In the genomic region with DNA sequence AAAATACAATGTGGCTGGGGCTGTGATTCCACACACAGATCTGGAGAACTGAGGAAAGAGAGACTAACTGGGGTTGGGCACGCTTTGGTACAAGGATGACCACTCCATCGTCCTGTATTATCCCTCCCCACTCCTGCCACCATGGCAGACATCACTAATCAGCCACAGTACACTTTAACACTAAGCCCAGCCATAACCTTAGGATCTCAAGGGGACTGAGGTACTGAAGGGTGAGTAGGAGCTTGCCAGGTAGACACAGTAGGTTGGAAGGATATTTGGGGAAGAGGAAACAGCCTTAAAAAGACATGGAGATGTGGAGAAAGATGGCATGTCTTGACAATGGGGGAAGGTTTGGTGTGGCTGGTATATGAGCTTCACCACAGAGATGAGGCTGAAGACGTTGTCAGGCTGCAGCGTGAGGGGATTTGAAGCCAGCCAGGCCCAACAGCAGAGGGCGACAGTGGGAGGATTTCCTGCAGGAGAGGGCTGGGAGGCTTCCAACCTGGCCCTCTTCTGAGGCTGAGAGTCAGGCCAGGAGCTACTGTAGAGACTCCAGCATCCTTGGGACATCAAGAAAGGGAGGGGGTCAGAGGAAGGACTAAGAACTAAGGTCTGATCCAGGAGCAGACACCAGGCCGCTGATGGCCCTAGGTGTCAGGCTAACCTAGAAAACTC, we compare ENCODE assay signal across 8 cellular contexts. TPM values are rescaled to one million over a fixed set of nuclear protein-coding genes. Genes with fewer than 3 reads are reported as not detected.
A peak's percentile ranks its signal among the peaks of the same experiment; 100 is the strongest.
DNase-seq lines count a peak whose midpoint lies in the region; ATAC-seq and TF ChIP-seq lines count a peak whose summit lies in the region.

No MANE protein-coding gene starts in this region.

- intact Hi-C loops in MCF 10A (cut with micrococcal nuclease) = no loop called here
- intact Hi-C loops in breast epithelium (cut with DNase I; ENCODE audit: low total_unique reads) = no loop called here
- intact Hi-C loops in upper lobe of right lung (cut with DNase I) = no loop called here
- intact Hi-C loops in CD4-positive, alpha-beta memory T cell (cut with micrococcal nuclease) = no loop called here

- H3K36me3 ChIP-seq in breast epithelium (no peaks in the 10 kb centered on the region), cardiac muscle cell (no peaks in the 10 kb centered on the region), upper lobe of right lung (no peaks in the 10 kb centered on the region)
- H3K36me3 ChIP-seq in CD4-positive, alpha-beta memory T cell (ENCODE audit: insufficient read depth, low read length) = no peaks in the 10 kb centered on the region

- H3K9me3 ChIP-seq in breast epithelium = no peaks in the 10 kb centered on the region
- no peaks in the 10 kb centered on the region for H3K9me3 ChIP-seq in cardiac muscle cell (ENCODE audit: low read depth)
- H3K9me3 ChIP-seq in upper lobe of right lung = no peaks in the 10 kb centered on the region
- no peaks in the 10 kb centered on the region for H3K9me3 ChIP-seq in CD4-positive, alpha-beta memory T cell (ENCODE audit: control insufficient read depth in 1 of 2, low read length in 2 of 2)

- no peaks in the 10 kb centered on the region for H3K36me3 Mint-ChIP-seq in MCF 10A (ENCODE audit: insufficient read depth, unreplicated experiment)
- H3K36me3 Mint-ChIP-seq in CD4-positive, alpha-beta memory T cell = no peaks in the 10 kb centered on the region

- peaks cover 8% of the 10 kb centered on the region for H3K4me1 Mint-ChIP-seq in MCF 10A (ENCODE audit: insufficient read depth, unreplicated experiment)
- H3K4me1 Mint-ChIP-seq in CD4-positive, alpha-beta memory T cell = peaks cover 0 to 4% (median 2%) of the 10 kb centered on the region in 4 donors

- H3K4me3 ChIP-seq in breast epithelium (no peak overlapping the region), cardiac muscle cell (no peak overlapping the region), upper lobe of right lung (no peak overlapping the region)
- H3K4me3 ChIP-seq in CD4-positive, alpha-beta memory T cell (ENCODE audit: low read length in 2 of 2) = no peak overlapping the region

- H3K27me3 Mint-ChIP-seq in MCF 10A (ENCODE audit: insufficient read depth, unreplicated experiment) = no peaks in the 10 kb centered on the region
- H3K27me3 Mint-ChIP-seq in CD4-positive, alpha-beta memory T cell = peaks cover 11 to 17% of the 10 kb centered on the region in 2 donors

- ATAC-seq in SK-N-SH treated with all-trans-retinoic acid at 6 μM for 48 hours (peak; percentile 92), upper lobe of right lung (peak; percentile 49), HG02840 (IDR thresholded peaks at IDR 0.05; ENCODE audit: low FRiP score, unreplicated experiment) (no peak)
- ATAC-seq in activated CD4-positive, CD25-positive, alpha-beta regulatory T cell treated with anti-CD3 and anti-CD28 coated beads, Interleukin-2, amount 50 U/mL, for 24 hours = no peak

- no peak overlapping the region for H3K27ac Mint-ChIP-seq in MCF 10A (ENCODE audit: low read depth, unreplicated experiment)
- no peak overlapping the region for H3K27ac Mint-ChIP-seq in CD4-positive, alpha-beta memory T cell

- TF ChIP-seq CTCF in MCF 10A (IDR thresholded peaks at IDR 0.05; ENCODE audit: unreplicated experiment) (peak; percentile 36), breast epithelium (IDR thresholded peaks at IDR 0.05) (no peak), cardiac muscle cell (IDR thresholded peaks at IDR 0.05; ENCODE audit: low read depth, low read length) (peak; percentile 71), upper lobe of right lung (IDR thresholded peaks at IDR 0.05) (peak; percentile 42)

- H3K9me3 Mint-ChIP-seq in MCF 10A (ENCODE audit: unreplicated experiment) = no peaks in the 10 kb centered on the region
- peaks cover 0 to 2% (median 0%) of the 10 kb centered on the region in 8 donors for H3K9me3 Mint-ChIP-seq in CD4-positive, alpha-beta memory T cell

- CTCF ChIA-PET in MCF 10A (lab: Yijun Ruan, JAX) = interaction anchor here (0.7 to 2.0 kb wide), 2 partner anchors 171 to 172 kb away, joined by 5 to 6 read pairs; no protein-coding TSS in a partner anchor
- CTCF ChIA-PET in CD4-positive, alpha-beta memory T cell (lab: Charles Lee; ENCODE audit: partially characterized antibody) = interaction anchor here (1.5 kb wide), 1 partner anchor 26 kb away, joined by 3 read pairs; no protein-coding TSS in a partner anchor

- no peak overlapping the region for H3K27ac ChIP-seq in breast epithelium
- no peak overlapping the region for H3K27ac ChIP-seq in cardiac muscle cell
- no peak overlapping the region for H3K27ac ChIP-seq in upper lobe of right lung
- H3K27ac ChIP-seq in CD4-positive, alpha-beta memory T cell (ENCODE audit: low read depth, low read length) = no peak overlapping the region

- H3K4me3 Mint-ChIP-seq in MCF 10A (ENCODE audit: unreplicated experiment) = no peak overlapping the region
- no peak overlapping the region for H3K4me3 Mint-ChIP-seq in CD4-positive, alpha-beta memory T cell

- no TSS peak for BruUV-seq in MCF 10A (replicated peaks; lab: Mats Ljungman, UMichigan)

- POLR2A ChIA-PET in MCF 10A (lab: Yijun Ruan, JAX) = no interaction called here
- POLR2A ChIA-PET in CD4-positive, alpha-beta memory T cell (lab: Charles Lee; ENCODE audit: partially characterized antibody) = no interaction called here

- DNase-seq in MCF 10A (ENCODE audit: unreplicated experiment) (peak; percentile 48), breast epithelium (ENCODE audit: low spot score in 2 of 2) (no peak), cardiac muscle cell (ENCODE audit: low read depth in 1 of 2, low spot score in 1 of 2) (peak; percentile 64 to 69), upper lobe of right lung (no peak)
- no peak for DNase-seq in CD4-positive, alpha-beta memory T cell

- H3K27me3 ChIP-seq in breast epithelium (no peaks in the 10 kb centered on the region), cardiac muscle cell (no peaks in the 10 kb centered on the region), upper lobe of right lung (no peaks in the 10 kb centered on the region)
- H3K27me3 ChIP-seq in CD4-positive, alpha-beta memory T cell (ENCODE audit: insufficient read depth, low read length) = no peaks in the 10 kb centered on the region

- TF ChIP-seq POLR2A in breast epithelium (IDR thresholded peaks at IDR 0.05) = no peak

- H3K4me1 ChIP-seq in breast epithelium (no peaks in the 10 kb centered on the region), cardiac muscle cell (ENCODE audit: low read depth) (peaks cover 21% of the 10 kb centered on the region), upper lobe of right lung (no peaks in the 10 kb centered on the region)
- H3K4me1 ChIP-seq in CD4-positive, alpha-beta memory T cell (ENCODE audit: insufficient read depth, low read length) = no peaks in the 10 kb centered on the region

TF ChIP-seq in SK-N-SH treated with all-trans-retinoic acid at 6 μM for 48 hours, 23 proteins besides CTCF, POLR2A, EP300 and RAD21:
- TF ChIP-seq ZFP3 (CRISPR knock-in tag; IDR thresholded peaks at IDR 0.05) (peak; percentile 92), ZNF565 (CRISPR knock-in tag; conservative IDR thresholded peaks at IDR 0.05; ENCODE audit: low read depth) (no peak)

RNA-seq across cellular contexts. Expression of gene COL13A1, which starts 58.6 kb away (rescaled TPM):
- total RNA-seq in MCF 10A (2022) (0.22 and 0.47 TPM in 2 replicates), breast epithelium (under 1 TPM; 0.66 to 0.80 (median 0.73) TPM), cardiac muscle cell (72.3 and 150 TPM in 2 replicates), upper lobe of right lung (13.5 TPM)
- polyA plus RNA-seq in cardiac muscle cell = 57.2 and 95.2 TPM in 2 replicates
- total RNA-seq in CD4-positive, alpha-beta memory T cell = not detected
- polyA plus RNA-seq in CD4-positive, alpha-beta memory T cell = not detected

Comparison
In these comparisons a context has a peak if more than half of its experiments do, and no peak if none do; other contexts are left out.
1. DNase-seq: peak in MCF 10A (single experiment) and cardiac muscle cell (2 of 2); none in breast epithelium (0 of 2), upper lobe of right lung (single experiment) and CD4-positive, alpha-beta memory T cell (0 of 5).
2. CTCF ChIP-seq: peak in MCF 10A (single experiment), cardiac muscle cell (single experiment) and upper lobe of right lung (single experiment); none in breast epithelium (0 of 3).
3. ATAC-seq: peak in SK-N-SH treated with all-trans-retinoic acid at 6 μM for 48 hours (single experiment) and upper lobe of right lung (single experiment); none in activated CD4-positive, CD25-positive, alpha-beta regulatory T cell treated with anti-CD3 and anti-CD28 coated beads, Interleukin-2, amount 50 U/mL, for 24 hours (0 of 2) and HG02840 (single experiment).